ENCODE assay signal across 1 cellular context in the genomic region with DNA sequence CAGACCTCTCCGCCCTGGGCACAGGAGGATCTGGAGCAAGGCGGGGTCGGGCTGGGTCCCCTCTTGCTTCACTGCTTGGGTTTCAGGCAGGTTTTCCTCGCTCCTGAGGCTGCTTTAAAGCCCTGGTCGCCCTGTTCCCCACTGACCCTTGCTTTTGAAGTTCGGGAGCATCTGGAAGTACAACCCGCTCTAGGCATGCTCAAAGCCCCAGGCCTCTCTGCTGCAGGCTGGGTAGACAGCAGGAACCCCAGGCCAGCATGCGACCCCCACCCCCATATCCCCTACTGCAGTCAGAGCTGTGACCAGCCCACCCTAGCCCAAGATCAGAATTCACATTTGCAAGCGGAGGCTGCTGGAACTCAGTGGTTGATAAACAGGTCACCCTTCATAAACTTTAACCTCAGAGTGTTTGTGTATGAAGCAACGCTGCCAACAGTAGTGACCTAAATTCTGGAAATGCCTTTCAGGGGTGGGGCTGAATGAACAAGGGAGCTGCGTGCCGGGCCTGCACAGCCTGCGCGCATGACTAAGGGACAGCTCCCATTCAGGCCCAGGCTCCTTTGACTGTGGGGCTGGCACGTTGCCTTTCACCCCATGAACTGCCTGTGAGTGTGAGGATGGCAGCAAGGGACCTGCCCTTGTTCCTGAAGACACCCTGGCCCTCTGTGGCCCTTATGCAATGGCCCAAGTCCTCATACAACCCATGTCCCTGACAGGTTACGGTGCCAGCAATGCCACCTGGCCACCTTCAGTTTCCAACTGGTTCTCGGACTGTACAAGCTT.
TF ChIP-seq lines count a peak whose summit lies in the region.

No MANE protein-coding gene starts in this region.

TF ChIP-seq in K562, 482 proteins besides CTCF, POLR2A, EP300 and RAD21 (continued from another document and continues in another):
- TF ChIP-seq, protein P1, sequence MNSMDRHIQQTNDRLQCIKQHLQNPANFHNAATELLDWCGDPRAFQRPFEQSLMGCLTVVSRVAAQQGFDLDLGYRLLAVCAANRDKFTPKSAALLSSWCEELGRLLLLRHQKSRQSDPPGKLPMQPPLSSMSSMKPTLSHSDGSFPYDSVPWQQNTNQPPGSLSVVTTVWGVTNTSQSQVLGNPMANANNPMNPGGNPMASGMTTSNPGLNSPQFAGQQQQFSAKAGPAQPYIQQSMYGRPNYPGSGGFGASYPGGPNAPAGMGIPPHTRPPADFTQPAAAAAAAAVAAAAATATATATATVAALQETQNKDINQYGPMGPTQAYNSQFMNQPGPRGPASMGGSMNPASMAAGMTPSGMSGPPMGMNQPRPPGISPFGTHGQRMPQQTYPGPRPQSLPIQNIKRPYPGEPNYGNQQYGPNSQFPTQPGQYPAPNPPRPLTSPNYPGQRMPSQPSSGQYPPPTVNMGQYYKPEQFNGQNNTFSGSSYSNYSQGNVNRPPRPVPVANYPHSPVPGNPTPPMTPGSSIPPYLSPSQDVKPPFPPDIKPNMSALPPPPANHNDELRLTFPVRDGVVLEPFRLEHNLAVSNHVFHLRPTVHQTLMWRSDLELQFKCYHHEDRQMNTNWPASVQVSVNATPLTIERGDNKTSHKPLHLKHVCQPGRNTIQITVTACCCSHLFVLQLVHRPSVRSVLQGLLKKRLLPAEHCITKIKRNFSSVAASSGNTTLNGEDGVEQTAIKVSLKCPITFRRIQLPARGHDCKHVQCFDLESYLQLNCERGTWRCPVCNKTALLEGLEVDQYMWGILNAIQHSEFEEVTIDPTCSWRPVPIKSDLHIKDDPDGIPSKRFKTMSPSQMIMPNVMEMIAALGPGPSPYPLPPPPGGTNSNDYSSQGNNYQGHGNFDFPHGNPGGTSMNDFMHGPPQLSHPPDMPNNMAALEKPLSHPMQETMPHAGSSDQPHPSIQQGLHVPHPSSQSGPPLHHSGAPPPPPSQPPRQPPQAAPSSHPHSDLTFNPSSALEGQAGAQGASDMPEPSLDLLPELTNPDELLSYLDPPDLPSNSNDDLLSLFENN (IDR thresholded peaks at IDR 0.05; ENCODE audit: low read depth in 2 of 2, low read length in 2 of 2) = no peak
- TF ChIP-seq ARID1B (IDR thresholded peaks at IDR 0.05) (no peak), TARDBP (IDR thresholded peaks at IDR 0.05) (no peak), POLR2G (IDR thresholded peaks at IDR 0.05; ENCODE audit: low read depth, low read length) (0 out of 2 replicates have a peak, but pooled peaks have one; percentile 37), EGR1 (conservative IDR thresholded peaks at IDR 0.05) (no peak), TEAD4 (IDR thresholded peaks at IDR 0.05; ENCODE audit: low read length) (peak; percentile 66), TEAD4 (CRISPR knock-in tag; IDR thresholded peaks at IDR 0.05; ENCODE audit: borderline replicate concordance) (no peak), RB1 (IDR thresholded peaks at IDR 0.05; ENCODE audit: low read depth) (no peak), MEIS2 (IDR thresholded peaks at IDR 0.05; ENCODE audit: partially characterized antibody) (peak; percentile 9), ZNF324 (CRISPR knock-in tag; IDR thresholded peaks at IDR 0.05) (no peak), MAFK (IDR thresholded peaks at IDR 0.05; ENCODE audit: low read length) (no peak), ZNF146 (CRISPR knock-in tag; IDR thresholded peaks at IDR 0.05; ENCODE audit: unreplicated experiment) (no peak), NCOR1 (IDR thresholded peaks at IDR 0.05) (0 out of 2 replicates have a peak, but pooled peaks have one; percentile 28), ILK (tag; IDR thresholded peaks at IDR 0.05; ENCODE audit: borderline replicate concordance, low read depth) (no peak), PRPF4 (IDR thresholded peaks at IDR 0.05; ENCODE audit: insufficient read depth, low read depth, low read length, poor library complexity, severe bottlenecking) (no peak), SNRNP70 (optimal IDR thresholded peaks at IDR 0.05; ENCODE audit: low read depth, low read length) (no peak), TGIF2 (CRISPR knock-in tag; IDR thresholded peaks at IDR 0.05) (no peak), DDX20 (tag; IDR thresholded peaks at IDR 0.05; ENCODE audit: low read depth) (no peak), STAG1 (CRISPR knock-in tag; IDR thresholded peaks at IDR 0.05; ENCODE audit: borderline replicate concordance) (no peak), ZNF143 (CRISPR knock-in tag; IDR thresholded peaks at IDR 0.05) (no peak), HCFC1 (IDR thresholded peaks at IDR 0.05; ENCODE audit: low read depth, low read length) (no peak), ZC3H8 (IDR thresholded peaks at IDR 0.05) (no peak), ZKSCAN3 (CRISPR knock-in tag; IDR thresholded peaks at IDR 0.05) (no peak), ZNF583 (CRISPR knock-in tag; IDR thresholded peaks at IDR 0.05) (no peak), NFYB (IDR thresholded peaks at IDR 0.05; ENCODE audit: extremely low read depth, insufficient read length) (no peak), RHOXF2B (CRISPR knock-in tag; conservative IDR thresholded peaks at IDR 0.05) (no peak), NCOA6 (IDR thresholded peaks at IDR 0.05) (no peak), PCBP1 (IDR thresholded peaks at IDR 0.05; ENCODE audit: low read depth, low read length, poor library complexity, severe bottlenecking) (no peak), ZNF174 (CRISPR knock-in tag; IDR thresholded peaks at IDR 0.05) (no peak), ZKSCAN1 (IDR thresholded peaks at IDR 0.05; ENCODE audit: low read depth, low read length) (no peak), HDAC6 (IDR thresholded peaks at IDR 0.05; ENCODE audit: low read depth, low read length) (no peak), TCF3 (CRISPR knock-in tag; IDR thresholded peaks at IDR 0.05) (no peak), MBD2 (IDR thresholded peaks at IDR 0.05; ENCODE audit: borderline replicate concordance, low read depth) (no peak), TAF1 (IDR thresholded peaks at IDR 0.05; ENCODE audit: control insufficient read depth, extremely low read depth, insufficient read depth, low read length, severe bottlenecking) (no peak), SRF (CRISPR knock-in tag; IDR thresholded peaks at IDR 0.05) (no peak)
- TF ChIP-seq, protein P2, sequence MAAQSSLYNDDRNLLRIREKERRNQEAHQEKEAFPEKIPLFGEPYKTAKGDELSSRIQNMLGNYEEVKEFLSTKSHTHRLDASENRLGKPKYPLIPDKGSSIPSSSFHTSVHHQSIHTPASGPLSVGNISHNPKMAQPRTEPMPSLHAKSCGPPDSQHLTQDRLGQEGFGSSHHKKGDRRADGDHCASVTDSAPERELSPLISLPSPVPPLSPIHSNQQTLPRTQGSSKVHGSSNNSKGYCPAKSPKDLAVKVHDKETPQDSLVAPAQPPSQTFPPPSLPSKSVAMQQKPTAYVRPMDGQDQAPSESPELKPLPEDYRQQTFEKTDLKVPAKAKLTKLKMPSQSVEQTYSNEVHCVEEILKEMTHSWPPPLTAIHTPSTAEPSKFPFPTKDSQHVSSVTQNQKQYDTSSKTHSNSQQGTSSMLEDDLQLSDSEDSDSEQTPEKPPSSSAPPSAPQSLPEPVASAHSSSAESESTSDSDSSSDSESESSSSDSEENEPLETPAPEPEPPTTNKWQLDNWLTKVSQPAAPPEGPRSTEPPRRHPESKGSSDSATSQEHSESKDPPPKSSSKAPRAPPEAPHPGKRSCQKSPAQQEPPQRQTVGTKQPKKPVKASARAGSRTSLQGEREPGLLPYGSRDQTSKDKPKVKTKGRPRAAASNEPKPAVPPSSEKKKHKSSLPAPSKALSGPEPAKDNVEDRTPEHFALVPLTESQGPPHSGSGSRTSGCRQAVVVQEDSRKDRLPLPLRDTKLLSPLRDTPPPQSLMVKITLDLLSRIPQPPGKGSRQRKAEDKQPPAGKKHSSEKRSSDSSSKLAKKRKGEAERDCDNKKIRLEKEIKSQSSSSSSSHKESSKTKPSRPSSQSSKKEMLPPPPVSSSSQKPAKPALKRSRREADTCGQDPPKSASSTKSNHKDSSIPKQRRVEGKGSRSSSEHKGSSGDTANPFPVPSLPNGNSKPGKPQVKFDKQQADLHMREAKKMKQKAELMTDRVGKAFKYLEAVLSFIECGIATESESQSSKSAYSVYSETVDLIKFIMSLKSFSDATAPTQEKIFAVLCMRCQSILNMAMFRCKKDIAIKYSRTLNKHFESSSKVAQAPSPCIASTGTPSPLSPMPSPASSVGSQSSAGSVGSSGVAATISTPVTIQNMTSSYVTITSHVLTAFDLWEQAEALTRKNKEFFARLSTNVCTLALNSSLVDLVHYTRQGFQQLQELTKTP (IDR thresholded peaks at IDR 0.05; ENCODE audit: low read depth in 1 of 2, partially characterized antibody in 2 of 2) = no peak
- TF ChIP-seq, protein P3, sequence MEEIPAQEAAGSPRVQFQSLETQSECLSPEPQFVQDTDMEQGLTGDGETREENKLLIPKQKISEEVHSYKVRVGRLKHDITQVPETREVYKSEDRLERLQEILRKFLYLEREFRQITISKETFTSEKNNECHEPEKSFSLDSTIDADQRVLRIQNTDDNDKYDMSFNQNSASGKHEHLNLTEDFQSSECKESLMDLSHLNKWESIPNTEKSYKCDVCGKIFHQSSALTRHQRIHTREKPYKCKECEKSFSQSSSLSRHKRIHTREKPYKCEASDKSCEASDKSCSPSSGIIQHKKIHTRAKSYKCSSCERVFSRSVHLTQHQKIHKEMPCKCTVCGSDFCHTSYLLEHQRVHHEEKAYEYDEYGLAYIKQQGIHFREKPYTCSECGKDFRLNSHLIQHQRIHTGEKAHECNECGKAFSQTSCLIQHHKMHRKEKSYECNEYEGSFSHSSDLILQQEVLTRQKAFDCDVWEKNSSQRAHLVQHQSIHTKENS (CRISPR knock-in tag; IDR thresholded peaks at IDR 0.05) = no peak
- TF ChIP-seq, protein P4, sequence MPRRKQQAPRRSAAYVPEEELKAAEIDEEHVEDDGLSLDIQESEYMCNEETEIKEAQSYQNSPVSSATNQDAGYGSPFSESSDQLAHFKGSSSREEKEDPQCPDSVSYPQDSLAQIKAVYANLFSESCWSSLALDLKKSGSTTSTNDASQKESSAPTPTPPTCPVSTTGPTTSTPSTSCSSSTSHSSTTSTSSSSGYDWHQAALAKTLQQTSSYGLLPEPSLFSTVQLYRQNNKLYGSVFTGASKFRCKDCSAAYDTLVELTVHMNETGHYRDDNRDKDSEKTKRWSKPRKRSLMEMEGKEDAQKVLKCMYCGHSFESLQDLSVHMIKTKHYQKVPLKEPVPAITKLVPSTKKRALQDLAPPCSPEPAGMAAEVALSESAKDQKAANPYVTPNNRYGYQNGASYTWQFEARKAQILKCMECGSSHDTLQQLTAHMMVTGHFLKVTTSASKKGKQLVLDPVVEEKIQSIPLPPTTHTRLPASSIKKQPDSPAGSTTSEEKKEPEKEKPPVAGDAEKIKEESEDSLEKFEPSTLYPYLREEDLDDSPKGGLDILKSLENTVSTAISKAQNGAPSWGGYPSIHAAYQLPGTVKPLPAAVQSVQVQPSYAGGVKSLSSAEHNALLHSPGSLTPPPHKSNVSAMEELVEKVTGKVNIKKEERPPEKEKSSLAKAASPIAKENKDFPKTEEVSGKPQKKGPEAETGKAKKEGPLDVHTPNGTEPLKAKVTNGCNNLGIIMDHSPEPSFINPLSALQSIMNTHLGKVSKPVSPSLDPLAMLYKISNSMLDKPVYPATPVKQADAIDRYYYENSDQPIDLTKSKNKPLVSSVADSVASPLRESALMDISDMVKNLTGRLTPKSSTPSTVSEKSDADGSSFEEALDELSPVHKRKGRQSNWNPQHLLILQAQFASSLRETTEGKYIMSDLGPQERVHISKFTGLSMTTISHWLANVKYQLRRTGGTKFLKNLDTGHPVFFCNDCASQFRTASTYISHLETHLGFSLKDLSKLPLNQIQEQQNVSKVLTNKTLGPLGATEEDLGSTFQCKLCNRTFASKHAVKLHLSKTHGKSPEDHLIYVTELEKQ (CRISPR knock-in tag; IDR thresholded peaks at IDR 0.05) = no peak
- TF ChIP-seq, protein P5, sequence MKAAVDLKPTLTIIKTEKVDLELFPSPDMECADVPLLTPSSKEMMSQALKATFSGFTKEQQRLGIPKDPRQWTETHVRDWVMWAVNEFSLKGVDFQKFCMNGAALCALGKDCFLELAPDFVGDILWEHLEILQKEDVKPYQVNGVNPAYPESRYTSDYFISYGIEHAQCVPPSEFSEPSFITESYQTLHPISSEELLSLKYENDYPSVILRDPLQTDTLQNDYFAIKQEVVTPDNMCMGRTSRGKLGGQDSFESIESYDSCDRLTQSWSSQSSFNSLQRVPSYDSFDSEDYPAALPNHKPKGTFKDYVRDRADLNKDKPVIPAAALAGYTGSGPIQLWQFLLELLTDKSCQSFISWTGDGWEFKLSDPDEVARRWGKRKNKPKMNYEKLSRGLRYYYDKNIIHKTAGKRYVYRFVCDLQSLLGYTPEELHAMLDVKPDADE (conservative IDR thresholded peaks at IDR 0.05; ENCODE audit: control insufficient read depth, low read depth, low read length) = 0 out of 2 replicates have a peak, but pooled peaks have one; percentile 26
- TF ChIP-seq, protein P6, sequence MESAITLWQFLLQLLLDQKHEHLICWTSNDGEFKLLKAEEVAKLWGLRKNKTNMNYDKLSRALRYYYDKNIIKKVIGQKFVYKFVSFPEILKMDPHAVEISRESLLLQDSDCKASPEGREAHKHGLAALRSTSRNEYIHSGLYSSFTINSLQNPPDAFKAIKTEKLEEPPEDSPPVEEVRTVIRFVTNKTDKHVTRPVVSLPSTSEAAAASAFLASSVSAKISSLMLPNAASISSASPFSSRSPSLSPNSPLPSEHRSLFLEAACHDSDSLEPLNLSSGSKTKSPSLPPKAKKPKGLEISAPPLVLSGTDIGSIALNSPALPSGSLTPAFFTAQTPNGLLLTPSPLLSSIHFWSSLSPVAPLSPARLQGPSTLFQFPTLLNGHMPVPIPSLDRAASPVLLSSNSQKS (CRISPR knock-in tag; IDR thresholded peaks at IDR 0.05) = no peak
- TF ChIP-seq, protein P7, sequence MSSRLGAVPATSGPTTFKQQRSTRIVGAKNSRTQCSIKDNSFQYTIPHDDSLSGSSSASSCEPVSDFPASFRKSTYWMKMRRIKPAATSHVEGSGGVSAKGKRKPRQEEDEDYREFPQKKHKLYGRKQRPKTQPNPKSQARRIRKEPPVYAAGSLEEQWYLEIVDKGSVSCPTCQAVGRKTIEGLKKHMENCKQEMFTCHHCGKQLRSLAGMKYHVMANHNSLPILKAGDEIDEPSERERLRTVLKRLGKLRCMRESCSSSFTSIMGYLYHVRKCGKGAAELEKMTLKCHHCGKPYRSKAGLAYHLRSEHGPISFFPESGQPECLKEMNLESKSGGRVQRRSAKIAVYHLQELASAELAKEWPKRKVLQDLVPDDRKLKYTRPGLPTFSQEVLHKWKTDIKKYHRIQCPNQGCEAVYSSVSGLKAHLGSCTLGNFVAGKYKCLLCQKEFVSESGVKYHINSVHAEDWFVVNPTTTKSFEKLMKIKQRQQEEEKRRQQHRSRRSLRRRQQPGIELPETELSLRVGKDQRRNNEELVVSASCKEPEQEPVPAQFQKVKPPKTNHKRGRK (tag; IDR thresholded peaks at IDR 0.05) = no peak
- TF ChIP-seq, protein P8, sequence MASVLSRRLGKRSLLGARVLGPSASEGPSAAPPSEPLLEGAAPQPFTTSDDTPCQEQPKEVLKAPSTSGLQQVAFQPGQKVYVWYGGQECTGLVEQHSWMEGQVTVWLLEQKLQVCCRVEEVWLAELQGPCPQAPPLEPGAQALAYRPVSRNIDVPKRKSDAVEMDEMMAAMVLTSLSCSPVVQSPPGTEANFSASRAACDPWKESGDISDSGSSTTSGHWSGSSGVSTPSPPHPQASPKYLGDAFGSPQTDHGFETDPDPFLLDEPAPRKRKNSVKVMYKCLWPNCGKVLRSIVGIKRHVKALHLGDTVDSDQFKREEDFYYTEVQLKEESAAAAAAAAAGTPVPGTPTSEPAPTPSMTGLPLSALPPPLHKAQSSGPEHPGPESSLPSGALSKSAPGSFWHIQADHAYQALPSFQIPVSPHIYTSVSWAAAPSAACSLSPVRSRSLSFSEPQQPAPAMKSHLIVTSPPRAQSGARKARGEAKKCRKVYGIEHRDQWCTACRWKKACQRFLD (CRISPR knock-in tag; IDR thresholded peaks at IDR 0.05) = 0 out of 2 replicates have a peak, but pooled peaks have one; percentile 37
